In the genomic region with DNA sequence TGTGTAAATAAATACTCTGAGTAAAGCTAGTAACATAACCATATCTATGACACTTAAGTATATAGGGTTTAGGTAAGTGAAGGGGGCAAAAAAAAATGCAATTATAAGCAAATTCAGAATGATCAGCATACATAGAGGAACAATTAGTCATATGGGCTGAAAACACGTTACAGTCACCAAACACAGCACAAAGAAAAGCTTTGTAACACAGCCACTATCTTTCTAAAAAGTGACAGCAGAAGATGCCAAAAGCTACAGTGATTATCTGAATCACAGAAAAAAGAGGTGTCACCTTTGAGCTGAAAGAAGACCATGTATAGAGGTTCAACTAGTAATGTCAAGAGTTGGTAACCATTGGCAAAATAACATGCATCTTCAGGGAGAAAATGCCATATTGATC, we compare ENCODE assay signal across 18 cellular contexts.
DNase-seq lines count a peak whose midpoint lies in the region; ATAC-seq and TF ChIP-seq lines count a peak whose summit lies in the region.
"Had no signal": no experiment of that assay in that cellular context is flagged by ENCODE, and none has a peak within 500 bp of the region (broad histone marks: within the 10 kb centered on the region; RNA-seq: fewer than 3 reads in every experiment).

No MANE protein-coding gene starts in this region.

- H3K27me3 ChIP-seq in GM23248 (replicated peaks; ENCODE audit: insufficient read depth) (no peaks in the 10 kb centered on the region), foreskin keratinocyte (no peaks in the 10 kb centered on the region), MG63 (no peaks in the 10 kb centered on the region)

- H3K9me3 ChIP-seq in GM23248 (ENCODE audit: low read depth): no peaks in the 10 kb centered on the region
- H3K9me3 ChIP-seq in MG63: peaks cover 3% of the 10 kb centered on the region; the same call in 1 of the 2 replicates

- no peaks in the 10 kb centered on the region for H3K79me2 ChIP-seq in GM23248 (ENCODE audit: insufficient read depth)

- TF ChIP-seq CTCF in foreskin keratinocyte (conservative IDR thresholded peaks at IDR 0.05): no peak

- no peaks in the 10 kb centered on the region for H3K36me3 ChIP-seq in GM23248 (ENCODE audit: low read depth)
- no peaks in the 10 kb centered on the region for H3K36me3 ChIP-seq in MG63

- H4K20me1 ChIP-seq in GM23248 (ENCODE audit: insufficient read depth): no peaks in the 10 kb centered on the region

- H3K27ac ChIP-seq in GM23248 (no peak overlapping the region), foreskin keratinocyte (no peak overlapping the region)

- H3K9ac ChIP-seq in GM23248: no peak overlapping the region

- H2AFZ ChIP-seq in GM23248: no peak overlapping the region

- in situ Hi-C loops in GM23248 (cut with MboI): no loop called here

- H3K4me1 ChIP-seq in GM23248 (ENCODE audit: insufficient read depth) (peaks cover 19% of the 10 kb centered on the region), foreskin keratinocyte (no peaks in the 10 kb centered on the region)

- no peaks in the 10 kb centered on the region; the same call in 1 of the 2 replicates for H3K9me2 ChIP-seq in GM23248 (ENCODE audit: insufficient read depth)

- WGBS in GM23248 (ENCODE audit: low coverage in 1 of 2, low lambda C conversion rate in 2 of 2, missing lambda C conversion rate in 2 of 2), 2 experiments: 46% methylated on average over 1 of the region's 1 CpG

- H3K4me2 ChIP-seq in GM23248 (ENCODE audit: unreplicated experiment): no peak overlapping the region

- H3K4me3 ChIP-seq in GM23248: no peak overlapping the region
- H3K4me3 ChIP-seq in MG63: no peak overlapping the region

- ATAC-seq in foreskin keratinocyte: peak; percentile 16
- no peak for ATAC-seq in HG02798 (IDR thresholded peaks at IDR 0.05; ENCODE audit: poor library complexity, unreplicated experiment)

- DNase-seq in Ammon's horn (ENCODE audit: low spot score) (peak; percentile 8), GM23248 (peak; percentile 17), foreskin keratinocyte (no peak), pons (ENCODE audit: low spot score) (peak; percentile 73), NOMO-1 treated with DMSO at 0.1 percent for 48 hours (lab: John Stamatoyannopoulos, UW; ENCODE audit: unreplicated experiment) (no peak), MG63 (no peak), 8988T (no peak)
- DNase-seq: ACHN; AML-193; C1 segment of cervical spinal cord; Calu3; CD4-positive, alpha-beta memory T cell; COR-L47; DMS53; DMS79 treated with DMSO at 0.1 percent for 48 hours; H7; HCEC 1CT had no signal

- peaks cover 20% of the 10 kb centered on the region for H3F3A ChIP-seq in GM23248 (ENCODE audit: insufficient read depth)

Comparison
In these comparisons a context has a peak if more than half of its experiments do, and no peak if none do; other contexts are left out.
1. DNase-seq: peak in Ammon's horn (single experiment), GM23248 (single experiment) and pons (single experiment); none in foreskin keratinocyte (0 of 2), NOMO-1 treated with DMSO at 0.1 percent for 48 hours (single experiment), MG63 (single experiment) and 8988T (single experiment).